8 cellular contexts compared by ENCODE assay signal in genomic region chr6:83067448-83068413, GRCh38. TPM values are rescaled to one million over a fixed set of nuclear protein-coding genes. Genes with fewer than 3 reads are reported as not detected.
DNase-seq lines count a peak whose midpoint lies in the region; ATAC-seq lines count a peak whose summit lies in the region.

TSS of gene DOP1A (plus strand) at chr6:83067671. CDS start at chr6:83096978, 29,307 bp downstream.

- peak; percentile 81 for ATAC-seq in GM19372 (IDR thresholded peaks at IDR 0.05; ENCODE audit: low read depth, unreplicated experiment)
- ATAC-seq in HG03558 (IDR thresholded peaks at IDR 0.05; ENCODE audit: extremely low read depth, unreplicated experiment), result peak; percentile 73
- ATAC-seq in left lobe of liver, result peak; percentile 92

- peak; percentile 99 for DNase-seq in CD1c-positive myeloid dendritic cell (ENCODE audit: extremely low spot score)
- DNase-seq in NCI-H748 (lab: John Stamatoyannopoulos, UW; ENCODE audit: unreplicated experiment), result peak; percentile 98
- peak; percentile 97 for DNase-seq in activated CD4-positive, alpha-beta T cell treated with anti-CD3 and anti-CD28 coated beads, Interleukin-2, amount 50 U/mL, for 1 hour
- DNase-seq in dedifferentiated amniotic fluid mesenchymal stem cell (ENCODE audit: extremely low spot score), result peak; percentile 94
- peak; percentile 95 for DNase-seq in left lobe of liver (ENCODE audit: low spot score)
- DNase-seq in stimulated activated CD4-positive, alpha-beta T cell treated with anti-CD3 and anti-CD28 coated beads, Interleukin-2, amount 100 ng/mL, for 4 hours (ENCODE audit: low read depth), result peak; percentile 96

RNA-seq across cellular contexts. Expression of gene DOP1A, which starts in this region (rescaled TPM):
- total RNA-seq in left lobe of liver, result 8.5 TPM

Comparison
In these comparisons a context has a peak if more than half of its experiments do, and no peak if none do; other contexts are left out.
1. Peak in every context shown above with its lines: DNase-seq and ATAC-seq.